Comparison of ENCODE assay signal across 5 cellular contexts in the genomic region with DNA sequence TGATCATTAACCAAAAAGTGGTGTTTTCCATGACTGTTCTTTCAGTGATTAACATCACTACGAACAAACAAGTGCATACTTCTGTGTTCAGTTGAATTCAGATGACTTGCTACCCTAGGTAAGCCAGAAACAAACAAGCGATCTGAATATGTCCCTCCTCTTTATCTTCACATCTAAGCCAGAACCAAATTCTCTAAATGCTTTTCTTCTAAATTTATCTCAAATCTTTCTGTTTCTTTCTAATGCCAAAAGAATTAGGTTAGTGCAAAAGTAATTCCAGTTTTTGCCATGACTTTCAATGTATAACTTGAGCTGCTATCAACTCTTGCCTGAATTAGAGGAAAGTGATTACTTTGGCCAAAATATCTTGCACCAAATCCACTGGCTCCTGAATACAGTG.
"Had no signal": no experiment of that assay in that cellular context is flagged by ENCODE, and none has a peak within 500 bp of the region (broad histone marks: within the 10 kb centered on the region; RNA-seq: fewer than 3 reads in every experiment).

No MANE protein-coding gene starts in this region.

- H3K4me3 ChIP-seq: GM23338, K562 had no signal

- DNase-seq: H9, HCEC 1CT, IMR-90 had no signal

- H3K4me2 ChIP-seq: GM23338 had no signal

- H2AFZ ChIP-seq: GM23338 had no signal
